In the genomic region with DNA sequence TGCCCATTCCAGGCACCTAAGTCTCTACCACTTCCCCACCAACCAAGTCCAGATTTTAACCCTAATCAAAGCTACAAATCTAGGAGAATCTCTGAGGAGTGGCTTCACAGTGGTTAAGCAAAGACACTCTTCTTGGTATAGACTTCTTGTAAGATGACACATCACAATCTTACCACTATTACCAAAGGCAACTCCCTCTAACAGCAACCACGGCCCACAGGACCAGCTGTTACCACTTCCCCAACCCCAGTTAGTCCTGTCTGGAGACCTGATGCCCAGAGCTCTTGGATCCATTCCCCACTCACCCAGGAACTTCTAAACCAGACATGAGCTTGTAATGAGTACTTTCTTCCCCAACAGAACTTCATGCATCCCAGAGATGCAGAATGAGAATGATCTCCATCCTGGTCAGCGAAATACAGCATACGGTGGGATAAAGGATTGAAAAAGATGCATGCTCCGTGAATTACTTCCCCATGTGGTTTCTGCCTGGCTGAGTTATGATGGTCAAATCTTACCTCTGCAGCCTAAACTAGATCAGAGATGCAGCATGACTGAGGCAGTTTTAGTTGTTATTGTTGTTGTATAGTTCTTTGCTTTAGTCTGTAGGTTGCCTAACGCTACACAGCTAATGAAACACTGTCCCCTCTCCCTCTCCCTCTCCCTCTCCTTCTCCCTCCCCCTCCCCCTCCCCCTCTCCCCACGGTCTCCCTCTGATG, we compare ENCODE assay signal across 8 cellular contexts.
DNase-seq lines count a peak whose midpoint lies in the region; ATAC-seq and TF ChIP-seq lines count a peak whose summit lies in the region.
"Had no signal": no experiment of that assay in that cellular context is flagged by ENCODE, and none has a peak within 500 bp of the region (broad histone marks: within the 10 kb centered on the region; RNA-seq: fewer than 3 reads in every experiment).

No MANE protein-coding gene starts in this region.

- H3K4me3 ChIP-seq in fibroblast of pulmonary artery (replicated peaks; ENCODE audit: low read depth, low read length) = no peak overlapping the region
- no peak overlapping the region for H3K4me3 ChIP-seq in ovary
- H3K4me3 ChIP-seq in suprapubic skin = no peak overlapping the region
- H3K4me3 ChIP-seq: SK-N-MC had no signal

- H3K9me3 ChIP-seq in ovary (no peaks in the 10 kb centered on the region), suprapubic skin (no peaks in the 10 kb centered on the region)

- 87 to 91% (median 90%) methylated on average over 6 of the region's 6 CpGs for WGBS in ovary, 3 donors
- 78% methylated on average over 6 of the region's 6 CpGs for WGBS in suprapubic skin

- intact Hi-C loops in ovary (cut with DNase I) = no loop called here

- no peaks in the 10 kb centered on the region for H3K36me3 ChIP-seq in ovary
- H3K36me3 ChIP-seq in suprapubic skin = peaks cover 4% of the 10 kb centered on the region

- in situ Hi-C loops in GM13977 (cut with MboI; ENCODE audit: low pct_unique_long_range_greater_than_20kb, low sequenced_read_pairs, unreplicated experiment) = no loop called here

- no peaks in the 10 kb centered on the region for H3K27me3 ChIP-seq in ovary
- no peaks in the 10 kb centered on the region for H3K27me3 ChIP-seq in suprapubic skin

- TF ChIP-seq CTCF in GM13977 (IDR thresholded peaks at IDR 0.05; ENCODE audit: extremely low read depth, insufficient read depth, missing control alignments) = no peak
- no peak for TF ChIP-seq CTCF in fibroblast of pulmonary artery (IDR thresholded peaks at IDR 0.05; ENCODE audit: low read length, missing control alignments)
- no peak for TF ChIP-seq CTCF in omental fat pad (IDR thresholded peaks at IDR 0.05)
- TF ChIP-seq CTCF in ovary (IDR thresholded peaks at IDR 0.05) = no peak
- TF ChIP-seq CTCF in suprapubic skin (IDR thresholded peaks at IDR 0.05) = no peak

- ATAC-seq in GM21737 (IDR thresholded peaks at IDR 0.05; ENCODE audit: unreplicated experiment) (peak; percentile 63), omental fat pad (ENCODE audit: low FRiP score) (no peak)

- TF ChIP-seq EP300 in ovary (IDR thresholded peaks at IDR 0.05) (no peak), suprapubic skin (IDR thresholded peaks at IDR 0.05) (no peak)

- DNase-seq in GM13977 (ENCODE audit: low spot score) = peak; percentile 31
- DNase-seq in NOMO-1 treated with DMSO at 0.1 percent for 48 hours (lab: John Stamatoyannopoulos, UW; ENCODE audit: unreplicated experiment) = peak; percentile 96
- DNase-seq in fibroblast of pulmonary artery (ENCODE audit: low read depth) = peak; percentile 38
- no peak for DNase-seq in omental fat pad (ENCODE audit: low spot score)
- DNase-seq in ovary = no peak
- no peak for DNase-seq in suprapubic skin (ENCODE audit: low spot score in 2 of 2)

- peaks cover 2% of the 10 kb centered on the region for H3K4me1 ChIP-seq in ovary (ENCODE audit: insufficient read depth)
- peaks cover 12% of the 10 kb centered on the region for H3K4me1 ChIP-seq in suprapubic skin

- no peak overlapping the region for H3K27ac ChIP-seq in ovary
- H3K27ac ChIP-seq in suprapubic skin = no peak overlapping the region
- H3K27ac ChIP-seq: SK-N-MC had no signal

- TF ChIP-seq POLR2A in ovary (IDR thresholded peaks at IDR 0.05) = no peak
- no peak for TF ChIP-seq POLR2A in suprapubic skin (IDR thresholded peaks at IDR 0.05)

Comparison
In these comparisons a context has a peak if more than half of its experiments do, and no peak if none do; other contexts are left out.
1. DNase-seq: peak in GM13977 (single experiment), NOMO-1 treated with DMSO at 0.1 percent for 48 hours (single experiment) and fibroblast of pulmonary artery (single experiment); none in omental fat pad (single experiment), ovary (0 of 5) and suprapubic skin (0 of 2).